ENCODE assay signal across 27 cellular contexts in the genomic region with DNA sequence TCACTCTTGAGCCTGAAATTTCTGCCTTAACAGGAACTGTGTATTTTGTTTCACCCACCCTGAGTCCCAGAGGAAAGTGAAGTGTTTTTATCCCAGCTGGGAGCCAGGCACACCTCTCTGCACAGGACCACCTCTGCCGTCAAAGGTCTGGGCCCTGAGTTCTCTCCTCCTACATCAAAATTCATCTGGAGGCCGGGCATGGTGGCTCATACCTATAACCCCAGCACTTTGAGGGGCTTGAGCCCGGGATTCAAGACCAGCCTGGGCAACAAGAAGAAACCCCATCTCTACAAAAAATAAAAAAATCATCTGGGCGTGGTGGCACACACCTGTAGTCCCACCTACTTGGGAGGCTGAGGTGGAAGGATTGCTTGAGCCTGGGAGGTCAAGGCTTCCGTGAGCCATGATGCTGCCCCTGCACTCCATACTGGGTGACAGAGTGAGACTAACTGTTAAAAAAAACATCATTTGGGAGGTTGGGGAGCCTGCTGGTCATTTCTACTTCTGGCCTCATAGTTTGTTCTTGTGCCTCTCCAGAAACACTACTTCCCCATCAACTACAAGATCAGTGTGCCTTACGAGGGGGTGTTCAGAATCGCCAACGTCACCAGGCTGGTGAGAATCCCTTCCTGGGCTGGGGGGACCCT. TPM values are rescaled to one million over a fixed set of nuclear protein-coding genes. Genes with fewer than 3 reads are reported as not detected.
DNase-seq lines count a peak whose midpoint lies in the region; ATAC-seq, FAIRE-seq and TF ChIP-seq lines count a peak whose summit lies in the region.
"Had no signal": no experiment of that assay in that cellular context is flagged by ENCODE, and none has a peak within 500 bp of the region (broad histone marks: within the 10 kb centered on the region; RNA-seq: fewer than 3 reads in every experiment).

No MANE protein-coding gene starts in this region.

- 38% methylated on average over 8 of the region's 8 CpGs for WGBS in HepG2 (ENCODE audit: low lambda C conversion rate)
- 80% methylated on average over 5 of the region's 8 CpGs for WGBS in right lobe of liver (ENCODE audit: insufficient coverage, low coverage, low lambda C conversion rate, missing lambda C conversion rate)
- WGBS in trophoblast cell (ENCODE audit: extremely low coverage, insufficient coverage, insufficient read length) = no CpG with 5 or more reads among the region's 8 CpGs

- H3K9ac ChIP-seq in HepG2 (ENCODE audit: insufficient read depth, low read depth, low read length) (peak overlapping the region; percentile 48), trophoblast cell (ENCODE audit: low read length) (no peak overlapping the region)
- H3K9ac ChIP-seq: BLaER1 treated with 17β-estradiol and CSF1 and Interleukin-3, amounts not matched to agents 10 nM and 100 nM had no signal

- no peak for TF ChIP-seq POLR2A in HepG2 (IDR thresholded peaks at IDR 0.05; ENCODE audit: insufficient read depth in 1 of 2, low read depth in 2 of 2, low read length in 2 of 2)
- no peak for TF ChIP-seq POLR2A in right lobe of liver (IDR thresholded peaks at IDR 0.05)

- TF ChIP-seq EP300 in HepG2 (IDR thresholded peaks at IDR 0.05; ENCODE audit: low read depth in 2 of 2, low read length in 2 of 2) (no peak), HepG2 (CRISPR knock-in tag; IDR thresholded peaks at IDR 0.05; ENCODE audit: borderline replicate concordance) (no peak)

- H2AK5ac ChIP-seq in trophoblast cell (ENCODE audit: low read length) = no peak overlapping the region

- no peak for FAIRE-seq in HepG2 (lab: Jason Lieb, UNC)
- FAIRE-seq: A549, D721Med, GM12878, GM19239 had no signal

- no peak overlapping the region for H2BK5ac ChIP-seq in trophoblast cell (ENCODE audit: low read depth, low read length, poor library complexity)

- in situ Hi-C loops in HepG2 (cut with HindIII; ENCODE audit: extremely low pct_ligation_motif_present, low pct_unique_long_range_greater_than_20kb) = loop anchor here (5.0 kb wide), 1 partner anchor 111 kb away; no protein-coding TSS in a partner anchor

- peak overlapping the region; percentile 32 for H4K12ac ChIP-seq in trophoblast cell (ENCODE audit: low read depth, low read length)

- DNase-seq in HepG2 (ENCODE audit: low spot score) (no peak), right lobe of liver (no peak), trophoblast cell (no peak), NCI-H146 treated with DMSO at 0.1 percent for 48 hours (lab: John Stamatoyannopoulos, UW; ENCODE audit: unreplicated experiment) (no peak), left lobe of liver (ENCODE audit: low spot score) (no peak)
- DNase-seq in stimulated activated naive B cell treated with anti-CD40 and anti-IgM and Interleukin-4, amounts not matched to agents 10 μg/mL and 1 μg/mL and 100 μg/mL, for 72 hours = no peak
- no peak for DNase-seq in activated T-helper 2 cell treated with anti-CD3 and anti-CD28 coated beads, Interferon-gamma antibody, Interleukin-2, Interleukin-4, amounts not matched to agents 10 μg/mL and 5 μg/mL and 100 μg/mL, durations not matched to agents 14 hours and 24 hours and 36 hours (ENCODE audit: low spot score)
- DNase-seq: ACHN; AML-193; BE2C; CD4-positive, alpha-beta T cell; CD8-positive, alpha-beta memory T cell; DMS 273 treated with DMSO at 0.1 percent for 48 hours; DMS79; EL; GDM1 had no signal

- H4K20me1 ChIP-seq in HepG2 (ENCODE audit: insufficient read depth, low read length) = no peaks in the 10 kb centered on the region
- H4K20me1 ChIP-seq: BLaER1 treated with 17β-estradiol and CSF1 and Interleukin-3, amounts not matched to agents 10 nM and 100 nM had no signal

- no peak overlapping the region for H3K14ac ChIP-seq in trophoblast cell (ENCODE audit: low read length)

- H3K4me1 Mint-ChIP-seq in stimulated activated naive B cell treated with anti-CD40 and anti-IgM and Interleukin-4, amounts not matched to agents 10 μg/mL and 1 μg/mL and 100 μg/mL, for 72 hours = peaks cover 5 to 6% of the 10 kb centered on the region in 2 donors
- peaks cover 5% of the 10 kb centered on the region for H3K4me1 Mint-ChIP-seq in activated T-helper 2 cell treated with anti-CD3 and anti-CD28 coated beads, Interferon-gamma antibody, Interleukin-2, Interleukin-4, amounts not matched to agents 10 μg/mL and 5 μg/mL and 100 μg/mL, durations not matched to agents 14 hours and 24 hours and 36 hours (ENCODE audit: low read depth)

- H3K9me3 Mint-ChIP-seq in stimulated activated naive B cell treated with anti-CD40 and anti-IgM and Interleukin-4, amounts not matched to agents 10 μg/mL and 1 μg/mL and 100 μg/mL, for 72 hours = no peaks in the 10 kb centered on the region
- H3K9me3 Mint-ChIP-seq in activated T-helper 2 cell treated with anti-CD3 and anti-CD28 coated beads, Interferon-gamma antibody, Interleukin-2, Interleukin-4, amounts not matched to agents 10 μg/mL and 5 μg/mL and 100 μg/mL, durations not matched to agents 14 hours and 24 hours and 36 hours = no peaks in the 10 kb centered on the region
- H3K9me3 Mint-ChIP-seq: CD14-positive monocyte; CD4-positive, alpha-beta T cell; CD8-positive, alpha-beta memory T cell; GM23338; H9 had no signal

- no peak for TF ChIP-seq CTCF in HepG2 (CRISPR knock-in tag; IDR thresholded peaks at IDR 0.05)
- no peak for TF ChIP-seq CTCF in right lobe of liver (IDR thresholded peaks at IDR 0.05)

- no peak overlapping the region for H3K23ac ChIP-seq in trophoblast cell (ENCODE audit: low read length)

- no peak overlapping the region for H3K27ac ChIP-seq in HepG2 (ENCODE audit: extremely low read length, insufficient read depth, low read length)
- no peak overlapping the region for H3K27ac ChIP-seq in right lobe of liver
- H3K27ac ChIP-seq in trophoblast cell (ENCODE audit: low read depth, low read length) = no peak overlapping the region
- H3K27ac ChIP-seq: 22Rv1; A549; BLaER1 treated with 17β-estradiol and CSF1 and Interleukin-3, amounts not matched to agents 10 nM and 100 nM had no signal

- TF ChIP-seq RAD21 in HepG2 (CRISPR knock-in tag; IDR thresholded peaks at IDR 0.05) = no peak

- H3K4me3 ChIP-seq in HepG2 (replicated peaks in 1 of 3; ENCODE audit: insufficient read depth in 1 of 3, low read depth in 2 of 3, low read length in 3 of 3) (peak overlapping the region; percentile 8 to 67 (median 39); a peak in 5 of 6 replicates), right lobe of liver (no peak overlapping the region), trophoblast cell (ENCODE audit: low read depth, low read length) (no peak overlapping the region)
- H3K4me3 ChIP-seq: A549; BLaER1 treated with 17β-estradiol and CSF1 and Interleukin-3, amounts not matched to agents 10 nM and 100 nM; GM12878; GM23338 had no signal

- peaks cover 1 to 5% of the 10 kb centered on the region in 2 experiments; a peak in 2 of 5 replicates for H3K27me3 ChIP-seq in HepG2 (ENCODE audit: control insufficient read depth in 1 of 2, insufficient read depth in 2 of 2, low read length in 2 of 2)
- H3K27me3 ChIP-seq in right lobe of liver = no peaks in the 10 kb centered on the region
- no peaks in the 10 kb centered on the region for H3K27me3 ChIP-seq in trophoblast cell (ENCODE audit: insufficient read depth, low read length)
- H3K27me3 ChIP-seq: BE2C; BLaER1 treated with 17β-estradiol and CSF1 and Interleukin-3, amounts not matched to agents 10 nM and 100 nM had no signal

- peaks cover 11 to 15% of the 10 kb centered on the region in 2 donors for H3K27me3 Mint-ChIP-seq in stimulated activated naive B cell treated with anti-CD40 and anti-IgM and Interleukin-4, amounts not matched to agents 10 μg/mL and 1 μg/mL and 100 μg/mL, for 72 hours
- peaks cover 1% of the 10 kb centered on the region for H3K27me3 Mint-ChIP-seq in activated T-helper 2 cell treated with anti-CD3 and anti-CD28 coated beads, Interferon-gamma antibody, Interleukin-2, Interleukin-4, amounts not matched to agents 10 μg/mL and 5 μg/mL and 100 μg/mL, durations not matched to agents 14 hours and 24 hours and 36 hours (ENCODE audit: low read depth)
- H3K27me3 Mint-ChIP-seq: CD4-positive, alpha-beta T cell had no signal

- H2AFZ ChIP-seq in HepG2 (ENCODE audit: low read length) (peak overlapping the region; percentile 55), trophoblast cell (ENCODE audit: insufficient read depth, low read length, poor library complexity) (no peak overlapping the region)
- H2AFZ ChIP-seq: GM23338 had no signal

- no peak overlapping the region for H2BK12ac ChIP-seq in trophoblast cell (ENCODE audit: low read length)

- H3K9me3 ChIP-seq in HepG2 (ENCODE audit: low read length) (no peaks in the 10 kb centered on the region), right lobe of liver (no peaks in the 10 kb centered on the region), trophoblast cell (ENCODE audit: insufficient read depth, low read depth, low read length) (peaks cover 3% of the 10 kb centered on the region)
- H3K9me3 ChIP-seq: A549; BE2C; BLaER1 treated with 17β-estradiol and CSF1 and Interleukin-3, amounts not matched to agents 10 nM and 100 nM had no signal

- H4K8ac ChIP-seq in trophoblast cell (ENCODE audit: low read depth, low read length) = no peak overlapping the region

- no TSS peak for BruUV-seq in HepG2 (replicated peaks; lab: Mats Ljungman, UMichigan)

- no peak overlapping the region for H3K18ac ChIP-seq in trophoblast cell (ENCODE audit: low read length)

- H4K91ac ChIP-seq in trophoblast cell (ENCODE audit: low read depth, low read length) = no peak overlapping the region

- no peak overlapping the region for H3K4ac ChIP-seq in trophoblast cell (ENCODE audit: low read depth, low read length)

- H3K79me1 ChIP-seq in trophoblast cell (ENCODE audit: low read length) = no peaks in the 10 kb centered on the region

- peak overlapping the region; percentile 80 for H3K4me2 ChIP-seq in HepG2 (ENCODE audit: low read depth, low read length)
- no peak overlapping the region for H3K4me2 ChIP-seq in trophoblast cell (ENCODE audit: low read length)
- H3K4me2 ChIP-seq: A549; BLaER1 treated with 17β-estradiol and CSF1 and Interleukin-3, amounts not matched to agents 10 nM and 100 nM; GM23338 had no signal

- H2BK120ac ChIP-seq in trophoblast cell (ENCODE audit: insufficient read depth, low read length, poor library complexity) = no peak overlapping the region

- POLR2A ChIA-PET in HepG2 (lab: Yijun Ruan, JAX) = interaction anchor here (1.0 to 2.1 kb wide), 4 partner anchors 27 to 115 kb away, joined by 3 to 6 read pairs (median 4); no protein-coding TSS in a partner anchor

- no peak overlapping the region for H3K4me3 Mint-ChIP-seq in stimulated activated naive B cell treated with anti-CD40 and anti-IgM and Interleukin-4, amounts not matched to agents 10 μg/mL and 1 μg/mL and 100 μg/mL, for 72 hours
- H3K4me3 Mint-ChIP-seq in activated T-helper 2 cell treated with anti-CD3 and anti-CD28 coated beads, Interferon-gamma antibody, Interleukin-2, Interleukin-4, amounts not matched to agents 10 μg/mL and 5 μg/mL and 100 μg/mL, durations not matched to agents 14 hours and 24 hours and 36 hours (ENCODE audit: low read depth) = no peak overlapping the region
- H3K4me3 Mint-ChIP-seq: CD14-positive monocyte; CD4-positive, alpha-beta T cell; CD8-positive, alpha-beta memory T cell; GM23338; H9 had no signal

- CTCF ChIA-PET in HepG2 (lab: Yijun Ruan, JAX; ENCODE audit: low intra/inter-chr PET ratio, low total read pairs) = interaction anchor here (0.6 to 1.8 kb wide), 3 partner anchors 82 to 329 kb away, joined by 3 to 17 read pairs (median 7); no protein-coding TSS in a partner anchor

- H3K36me3 ChIP-seq in HepG2 (replicated peaks in 1 of 2; ENCODE audit: control insufficient read depth in 1 of 2, insufficient read depth in 2 of 2, low read length in 2 of 2) (no peaks in the 10 kb centered on the region), right lobe of liver (no peaks in the 10 kb centered on the region), trophoblast cell (ENCODE audit: control insufficient read depth in 1 of 2, insufficient read depth in 2 of 2, low read length in 2 of 2) (peaks cover 0 to 2% of the 10 kb centered on the region in 2 experiments)
- H3K36me3 ChIP-seq: BE2C; BLaER1 treated with 17β-estradiol and CSF1 and Interleukin-3, amounts not matched to agents 10 nM and 100 nM had no signal

- peak overlapping the region; percentile 38 for H3K27ac Mint-ChIP-seq in stimulated activated naive B cell treated with anti-CD40 and anti-IgM and Interleukin-4, amounts not matched to agents 10 μg/mL and 1 μg/mL and 100 μg/mL, for 72 hours
- H3K27ac Mint-ChIP-seq in activated T-helper 2 cell treated with anti-CD3 and anti-CD28 coated beads, Interferon-gamma antibody, Interleukin-2, Interleukin-4, amounts not matched to agents 10 μg/mL and 5 μg/mL and 100 μg/mL, durations not matched to agents 14 hours and 24 hours and 36 hours = no peak overlapping the region
- H3K27ac Mint-ChIP-seq: CD14-positive monocyte; CD4-positive, alpha-beta T cell; CD8-positive, alpha-beta memory T cell; GM23338; H9 had no signal

- intact Hi-C loops in HepG2 (cut with micrococcal nuclease; ENCODE audit: unreplicated experiment) = loop anchor here (1.0 kb wide), 1 partner anchor 115 kb away; no protein-coding TSS in a partner anchor
- intact Hi-C loops in right lobe of liver (cut with DNase I) = no loop called here
- intact Hi-C loops in activated T-helper 2 cell treated with anti-CD3 and anti-CD28 coated beads, Interferon-gamma antibody, Interleukin-2, Interleukin-4, amounts not matched to agents 10 μg/mL and 5 μg/mL and 100 μg/mL, durations not matched to agents 14 hours and 24 hours and 36 hours (cut with micrococcal nuclease) = no loop called here

- H3K79me2 ChIP-seq in HepG2 (ENCODE audit: insufficient read depth, low read length) (no peaks in the 10 kb centered on the region), trophoblast cell (ENCODE audit: control insufficient read depth, insufficient read depth, low read length, poor library complexity) (no peaks in the 10 kb centered on the region)

- H3K4me1 ChIP-seq in HepG2 (ENCODE audit: insufficient read depth, low read length) (peaks cover 43% of the 10 kb centered on the region), right lobe of liver (peaks cover 0 to 4% (median under 1%) of the 10 kb centered on the region in 4 donors), trophoblast cell (ENCODE audit: control insufficient read depth in 1 of 2, insufficient read depth in 2 of 2, low read length in 2 of 2) (peaks cover 5 to 7% of the 10 kb centered on the region in 2 experiments)
- H3K4me1 ChIP-seq: A549 had no signal

- H3K36me3 Mint-ChIP-seq in stimulated activated naive B cell treated with anti-CD40 and anti-IgM and Interleukin-4, amounts not matched to agents 10 μg/mL and 1 μg/mL and 100 μg/mL, for 72 hours = no peaks in the 10 kb centered on the region
- H3K36me3 Mint-ChIP-seq in activated T-helper 2 cell treated with anti-CD3 and anti-CD28 coated beads, Interferon-gamma antibody, Interleukin-2, Interleukin-4, amounts not matched to agents 10 μg/mL and 5 μg/mL and 100 μg/mL, durations not matched to agents 14 hours and 24 hours and 36 hours (ENCODE audit: low read depth) = no peaks in the 10 kb centered on the region
- H3K36me3 Mint-ChIP-seq: CD14-positive monocyte; CD8-positive, alpha-beta memory T cell had no signal

- ATAC-seq in HepG2 (no peak), right lobe of liver (no peak), left lobe of liver (no peak)
- ATAC-seq in stimulated activated naive B cell treated with anti-CD40 and anti-IgM and Interleukin-4, amounts not matched to agents 10 μg/mL and 1 μg/mL and 100 μg/mL, for 72 hours (replicated peaks) = no peak
- ATAC-seq: A549, GM12878, HCT116 had no signal

RNA-seq across cellular contexts. Expression of gene IL34, which starts 9.8 kb away (rescaled TPM):
- 1.2 and 1.4 TPM in 2 replicates for total RNA-seq in HepG2 (2016; rRNA removed; fragmentation: Illumina TruSeq; extraction: Trizol)
- 1.0 and 1.6 TPM in 2 replicates for total RNA-seq in HepG2 (2016; cell fraction: cytosol; rRNA removed; fragmentation: Illumina TruSeq; extraction: Trizol; ENCODE audit: low read depth)
- total RNA-seq in HepG2 (2016; cell fraction: insoluble cytoplasmic fraction; rRNA removed; fragmentation: Illumina TruSeq; extraction: Trizol) = 1.2 and 1.3 TPM in 2 replicates
- 1.8 and 2.4 TPM in 2 replicates for total RNA-seq in HepG2 (2016; cell fraction: membrane; rRNA removed; fragmentation: Illumina TruSeq; extraction: Trizol)
- 0.31 and 0.40 TPM in 2 replicates for total RNA-seq in HepG2 (2016; cell fraction: nucleus; rRNA removed; fragmentation: Illumina TruSeq; extraction: Trizol)
- polyA plus RNA-seq in HepG2 (2011; rRNA removed) = 1.3 and 1.6 TPM in 2 replicates
- 1.1 and 2.2 TPM in 2 replicates for polyA plus RNA-seq in HepG2 (2011; cell fraction: cytosol; rRNA removed)
- 0.83 and 1.9 TPM in 2 replicates for polyA plus RNA-seq in HepG2 (2011; cell fraction: nucleus; rRNA removed)
- polyA plus RNA-seq in HepG2 (2012) = 0.83 TPM in 2 replicates
- 1.3 and 2.1 TPM in 2 replicates for polyA plus RNA-seq in HepG2 (2016; cell fraction: cytosol; fragmentation: Illumina TruSeq; extraction: Trizol; ENCODE audit: low read depth)
- 0.84 and 0.90 TPM in 2 replicates for polyA plus RNA-seq in HepG2 (2016; cell fraction: insoluble cytoplasmic fraction; fragmentation: Illumina TruSeq; extraction: Trizol; ENCODE audit: low read depth)
- 1.2 and 1.6 TPM in 2 replicates for polyA plus RNA-seq in HepG2 (2016; cell fraction: membrane; fragmentation: Illumina TruSeq; extraction: Trizol; ENCODE audit: low read depth)
- polyA plus RNA-seq in HepG2 (2016; cell fraction: nucleus; fragmentation: Illumina TruSeq; extraction: Trizol; ENCODE audit: insufficient read depth, low read depth) = 0.96 and 1.1 TPM in 2 replicates
- polyA minus RNA-seq in HepG2 (2011; rRNA and poly(A)+ RNA removed; ENCODE audit: low replicate concordance) = 1.0 TPM in 1 of 2 replicates, not detected in the other
- polyA minus RNA-seq in HepG2 (2011; cell fraction: cytosol; rRNA and poly(A)+ RNA removed) = 0.35 TPM in 1 of 2 replicates, not detected in the other
- polyA minus RNA-seq in HepG2 (2011; cell fraction: nucleus; rRNA and poly(A)+ RNA removed) = 0.50 and 1.5 TPM in 2 replicates
- 1 to 10 TPM in 1 of 6 experiments, under 1 TPM in 5; 0.27 to 1.1 (median 0.49) TPM for total RNA-seq in right lobe of liver
- polyA plus RNA-seq in trophoblast cell (2013) = 0.15 and 0.18 TPM in 2 replicates
- 0.28 TPM in 1 of 2 replicates, not detected in the other for total RNA-seq in activated T-helper 2 cell treated with anti-CD3 and anti-CD28 coated beads, Interferon-gamma antibody, Interleukin-2, Interleukin-4, amounts not matched to agents 10 μg/mL and 5 μg/mL and 100 μg/mL, durations not matched to agents 14 hours and 24 hours and 36 hours
- 0.58 TPM for total RNA-seq in left lobe of liver
- total RNA-seq: CD8-positive, alpha-beta memory T cell; GM12878; H4 had no signal
- polyA plus RNA-seq: CD14-positive monocyte; CD8-positive, alpha-beta memory T cell had no signal

RNA-seq across cellular contexts. Expression of gene MTSS2, which starts 29.7 kb away (rescaled TPM):
- total RNA-seq in HepG2 (2016; rRNA removed; fragmentation: Illumina TruSeq; extraction: Trizol) (84.6 and 132 TPM in 2 replicates), right lobe of liver (100 to 1,000 TPM in 2 of 6 experiments, 10 to 100 TPM in 4; 28.5 to 117 (median 80.2) TPM), left lobe of liver (58.1 TPM)
- 43.5 and 50.3 TPM in 2 replicates for total RNA-seq in HepG2 (2016; cell fraction: cytosol; rRNA removed; fragmentation: Illumina TruSeq; extraction: Trizol; ENCODE audit: low read depth)
- total RNA-seq in HepG2 (2016; cell fraction: insoluble cytoplasmic fraction; rRNA removed; fragmentation: Illumina TruSeq; extraction: Trizol) = 77.0 and 127 TPM in 2 replicates
- 144 and 145 TPM in 2 replicates for total RNA-seq in HepG2 (2016; cell fraction: membrane; rRNA removed; fragmentation: Illumina TruSeq; extraction: Trizol)
- 105 and 134 TPM in 2 replicates for total RNA-seq in HepG2 (2016; cell fraction: nucleus; rRNA removed; fragmentation: Illumina TruSeq; extraction: Trizol)
- 242 and 284 TPM in 2 replicates for polyA plus RNA-seq in HepG2 (2011; rRNA removed)
- 101 and 160 TPM in 2 replicates for polyA plus RNA-seq in HepG2 (2011; cell fraction: cytosol; rRNA removed)
- polyA plus RNA-seq in HepG2 (2011; cell fraction: nucleus; rRNA removed) = 555 and 802 TPM in 2 replicates
- polyA plus RNA-seq in HepG2 (2012) = 157 and 253 TPM in 2 replicates
- 47.6 and 47.9 TPM in 2 replicates for polyA plus RNA-seq in HepG2 (2016; cell fraction: cytosol; fragmentation: Illumina TruSeq; extraction: Trizol; ENCODE audit: low read depth)
- polyA plus RNA-seq in HepG2 (2016; cell fraction: insoluble cytoplasmic fraction; fragmentation: Illumina TruSeq; extraction: Trizol; ENCODE audit: low read depth) = 136 and 193 TPM in 2 replicates
- 144 and 154 TPM in 2 replicates for polyA plus RNA-seq in HepG2 (2016; cell fraction: membrane; fragmentation: Illumina TruSeq; extraction: Trizol; ENCODE audit: low read depth)
- 467 and 522 TPM in 2 replicates for polyA plus RNA-seq in HepG2 (2016; cell fraction: nucleus; fragmentation: Illumina TruSeq; extraction: Trizol; ENCODE audit: insufficient read depth, low read depth)
- 24.5 and 186 TPM in 2 replicates for polyA minus RNA-seq in HepG2 (2011; rRNA and poly(A)+ RNA removed; ENCODE audit: low replicate concordance)
- 155 and 166 TPM in 2 replicates for polyA minus RNA-seq in HepG2 (2011; cell fraction: cytosol; rRNA and poly(A)+ RNA removed)
- 97.5 and 127 TPM in 2 replicates for polyA minus RNA-seq in HepG2 (2011; cell fraction: nucleus; rRNA and poly(A)+ RNA removed)
- polyA plus RNA-seq in trophoblast cell (2013) = 164 and 171 TPM in 2 replicates
- total RNA-seq in activated T-helper 2 cell treated with anti-CD3 and anti-CD28 coated beads, Interferon-gamma antibody, Interleukin-2, Interleukin-4, amounts not matched to agents 10 μg/mL and 5 μg/mL and 100 μg/mL, durations not matched to agents 14 hours and 24 hours and 36 hours = 1.3 TPM in 2 replicates
- polyA plus RNA-seq: CD14-positive monocyte; CD8-positive, alpha-beta memory T cell had no signal

Comparison
In these comparisons a context has a peak if more than half of its experiments do, and no peak if none do; other contexts are left out.
1. H3K4me3 ChIP-seq: peak in HepG2 (3 of 3); none in right lobe of liver (0 of 3) and trophoblast cell (single experiment).
2. RNA of gene MTSS2, which starts 29.7 kb away (total RNA-seq): 43.5 to 145 TPM in HepG2, 28.5 to 117 TPM in right lobe of liver and 58.1 TPM in left lobe of liver (single experiment); 1.3 TPM in activated T-helper 2 cell treated with anti-CD3 and anti-CD28 coated beads, Interferon-gamma antibody, Interleukin-2, Interleukin-4, amounts not matched to agents 10 μg/mL and 5 μg/mL and 100 μg/mL, durations not matched to agents 14 hours and 24 hours and 36 hours; every median in the first group is over 10 times any median in the second.